ENCODE assay signal across 2 cellular contexts in genomic region chr3:9875448-9875847, GRCh38.
TF ChIP-seq lines count a peak whose summit lies in the region.

No MANE protein-coding gene starts in this region.

TF ChIP-seq in A549, 52 proteins besides CTCF, POLR2A, EP300 and RAD21:
- TF ChIP-seq ZNF302 (CRISPR knock-in tag; IDR thresholded peaks at IDR 0.05) (no peak), NFE2L2 (conservative IDR thresholded peaks at IDR 0.05; ENCODE audit: low read length) (no peak), MAZ (IDR thresholded peaks at IDR 0.05; ENCODE audit: borderline replicate concordance, low read depth, low read length) (no peak), REST (IDR thresholded peaks at IDR 0.05) (no peak), HOXA7 (CRISPR knock-in tag; IDR thresholded peaks at IDR 0.05) (no peak), RNF2 (IDR thresholded peaks at IDR 0.05; ENCODE audit: borderline replicate concordance, low read depth) (no peak), BCL3 (IDR thresholded peaks at IDR 0.05) (no peak), GATA3 (IDR thresholded peaks at IDR 0.05; ENCODE audit: borderline replicate concordance) (no peak), EHF (CRISPR knock-in tag; IDR thresholded peaks at IDR 0.05) (no peak), SREBF2 (IDR thresholded peaks at IDR 0.05) (no peak), CBX8 (IDR thresholded peaks at IDR 0.05) (no peak), JUNB (IDR thresholded peaks at IDR 0.05) (no peak)
TF ChIP-seq in A549: peak in this region for 0.

TF ChIP-seq in IMR-90, 13 proteins besides CTCF, POLR2A, EP300 and RAD21:
- TF ChIP-seq MAFK (IDR thresholded peaks at IDR 0.05; ENCODE audit: low read depth, low read length): no peak
- TF ChIP-seq MAZ (IDR thresholded peaks at IDR 0.05; ENCODE audit: borderline replicate concordance, low read depth, low read length): no peak
- TF ChIP-seq FOS (IDR thresholded peaks at IDR 0.05; ENCODE audit: low read depth, low read length): no peak
- no peak for TF ChIP-seq SMC3 (IDR thresholded peaks at IDR 0.05; ENCODE audit: low read depth, low read length)
- no peak for TF ChIP-seq ELK1 (IDR thresholded peaks at IDR 0.05; ENCODE audit: borderline replicate concordance, low read depth, low read length)
- no peak for TF ChIP-seq NFE2L2 (IDR thresholded peaks at IDR 0.05; ENCODE audit: low read depth, low read length)
- no peak for TF ChIP-seq USF2 (IDR thresholded peaks at IDR 0.05; ENCODE audit: low read depth, low read length)
TF ChIP-seq in IMR-90: peak in this region for 0.
